In the genomic region with DNA sequence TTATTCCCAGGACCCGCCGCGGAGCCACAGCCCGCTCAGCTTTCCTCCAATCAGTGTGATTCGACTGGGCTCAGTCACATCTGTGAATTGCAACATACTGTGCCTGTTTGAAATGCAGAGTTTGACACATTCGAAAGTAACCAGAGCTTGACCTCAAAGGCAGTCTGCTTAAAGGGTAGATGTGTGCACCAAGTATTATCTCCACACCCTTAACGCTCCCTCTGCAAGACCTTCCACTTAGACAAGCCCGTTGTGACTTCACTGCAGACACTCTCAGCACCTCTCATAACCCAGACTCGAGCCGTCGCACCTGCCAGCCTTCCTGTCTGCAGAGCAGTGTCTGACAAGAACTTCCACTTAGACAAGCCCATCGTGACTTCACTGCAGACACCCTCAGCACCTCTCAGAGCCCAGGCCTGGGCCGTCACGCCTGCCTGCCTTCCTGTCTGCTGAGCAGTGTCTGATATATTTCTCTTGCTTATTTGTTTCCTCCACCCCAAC, we compare ENCODE assay signal across 15 cellular contexts. TPM values are rescaled to one million over a fixed set of nuclear protein-coding genes. Genes with fewer than 3 reads are reported as not detected.
DNase-seq lines count a peak whose midpoint lies in the region; ATAC-seq and TF ChIP-seq lines count a peak whose summit lies in the region.
"Had no signal": no experiment of that assay in that cellular context is flagged by ENCODE, and none has a peak within 500 bp of the region (broad histone marks: within the 10 kb centered on the region; RNA-seq: fewer than 3 reads in every experiment).

No MANE protein-coding gene starts in this region.

- peaks cover 0 to 48% (median 0%) of the 10 kb centered on the region in 3 donors for H3K36me3 ChIP-seq in Peyer's patch
- H3K36me3 ChIP-seq in body of pancreas (replicated peaks in 1 of 2; ENCODE audit: insufficient read depth in 1 of 2, low read depth in 2 of 2): peaks cover 0 to 7% of the 10 kb centered on the region in 2 donors
- peaks cover 0 to 72% (median 3%) of the 10 kb centered on the region in 9 donors for H3K36me3 ChIP-seq in heart right ventricle

- no peaks in the 10 kb centered on the region for H3K9me3 ChIP-seq in Peyer's patch
- no peaks in the 10 kb centered on the region for H3K9me3 ChIP-seq in body of pancreas
- H3K9me3 ChIP-seq in heart right ventricle: no peaks in the 10 kb centered on the region

- TF ChIP-seq CTCF in Peyer's patch (IDR thresholded peaks at IDR 0.05) (no peak), body of pancreas (IDR thresholded peaks at IDR 0.05) (no peak), heart right ventricle (IDR thresholded peaks at IDR 0.05) (no peak)

- H3K27ac ChIP-seq in Peyer's patch: no peak overlapping the region
- no peak overlapping the region for H3K27ac ChIP-seq in body of pancreas
- H3K27ac ChIP-seq in heart right ventricle: no peak overlapping the region
- H3K27ac ChIP-seq: brain microvascular endothelial cell, dorsolateral prefrontal cortex, PC-9, WERI-Rb-1 had no signal

- WGBS in body of pancreas, 2 donors: 74 to 86% methylated on average over 14 of the region's 14 CpGs
- WGBS in heart right ventricle, 2 donors: 65 to 71% methylated on average over 14 of the region's 14 CpGs

- intact Hi-C loops in body of pancreas (cut with DNase I) (no loop called here), heart right ventricle (cut with DNase I) (loop anchor here in 3 of 10 donors (10.0 kb wide), 2 partner anchors 347 to 367 kb away; partner anchors contain the start of gene MAP1LC3B (in 2 of the 3))

- TF ChIP-seq POLR2A in Peyer's patch (IDR thresholded peaks at IDR 0.05): no peak
- TF ChIP-seq POLR2A in body of pancreas (IDR thresholded peaks at IDR 0.05): no peak

- no peak overlapping the region for H3K4me3 ChIP-seq in Peyer's patch
- H3K4me3 ChIP-seq in body of pancreas: no peak overlapping the region
- no peak overlapping the region for H3K4me3 ChIP-seq in heart right ventricle
- H3K4me3 ChIP-seq: dorsolateral prefrontal cortex, PC-9 had no signal

- H3K4me1 ChIP-seq in Peyer's patch (peaks cover 0 to 16% (median 4%) of the 10 kb centered on the region in 4 donors), body of pancreas (peaks cover 24% of the 10 kb centered on the region), heart right ventricle (peaks cover 5 to 22% (median 19%) of the 10 kb centered on the region in 9 donors)

- H3K27me3 ChIP-seq in Peyer's patch: no peaks in the 10 kb centered on the region
- no peaks in the 10 kb centered on the region for H3K27me3 ChIP-seq in body of pancreas
- no peaks in the 10 kb centered on the region for H3K27me3 ChIP-seq in heart right ventricle
- H3K27me3 ChIP-seq: brain microvascular endothelial cell, dorsolateral prefrontal cortex had no signal

- peak; percentile 26 for DNase-seq in NCI-H510A treated with DMSO at 0.1 percent for 48 hours (lab: John Stamatoyannopoulos, UW)
- DNase-seq in NCI-H510A (lab: John Stamatoyannopoulos, UW): no peak
- DNase-seq in Peyer's patch: peak; percentile 10 to 53 (median 27)
- DNase-seq in activated gamma-delta T cell treated with anti-CD3 and anti-CD28 coated beads, Interleukin-2, amount 50 U/mL, for 16 hours (ENCODE audit: low read depth): peak; percentile 22
- peak; percentile 29 for DNase-seq in stimulated activated CD8-positive, alpha-beta memory T cell treated with anti-CD3 and anti-CD28 coated beads, Interleukin-12 subunit alpha, Interleukin-12 subunit beta, amount 100 ng/mL, for 4 hours (ENCODE audit: low read depth)
- no peak for DNase-seq in body of pancreas
- DNase-seq in heart right ventricle: no peak
- DNase-seq: brain microvascular endothelial cell, dorsolateral prefrontal cortex, hypothalamus, NCI-H1436 treated with DMSO at 0.1 percent for 48 hours, PC-9, SW 1271, WERI-Rb-1 had no signal

- ATAC-seq in GM21423 (IDR thresholded peaks at IDR 0.05; ENCODE audit: unreplicated experiment) (no peak), body of pancreas (no peak), heart right ventricle (no peak)

RNA-seq across cellular contexts. Expression of gene KLHDC4, which starts 3.7 kb away (rescaled TPM):
- total RNA-seq in Peyer's patch (100 to 1,000 TPM in 1 of 4 donors, 10 to 100 TPM in 3; 39.4 to 125 (median 63.6) TPM), body of pancreas (10 to 100 TPM; 25.4 to 82.1 TPM), heart right ventricle (10 to 100 TPM in 9 of 10 donors, 1 to 10 TPM in 1; 7.8 to 19.0 (median 12.9) TPM)
- polyA plus RNA-seq in heart right ventricle: 10 to 100 TPM; 14.3 to 31.7 TPM

Comparison
In these comparisons a context has a peak if more than half of its experiments do, and no peak if none do; other contexts are left out.
1. DNase-seq: peak in NCI-H510A treated with DMSO at 0.1 percent for 48 hours (single experiment), Peyer's patch (3 of 3), activated gamma-delta T cell treated with anti-CD3 and anti-CD28 coated beads, Interleukin-2, amount 50 U/mL, for 16 hours (single experiment) and stimulated activated CD8-positive, alpha-beta memory T cell treated with anti-CD3 and anti-CD28 coated beads, Interleukin-12 subunit alpha, Interleukin-12 subunit beta, amount 100 ng/mL, for 4 hours (single experiment); none in NCI-H510A (single experiment), body of pancreas (0 of 4) and heart right ventricle (0 of 2).